Comparison of ENCODE assay signal across 11 cellular contexts in the genomic region with DNA sequence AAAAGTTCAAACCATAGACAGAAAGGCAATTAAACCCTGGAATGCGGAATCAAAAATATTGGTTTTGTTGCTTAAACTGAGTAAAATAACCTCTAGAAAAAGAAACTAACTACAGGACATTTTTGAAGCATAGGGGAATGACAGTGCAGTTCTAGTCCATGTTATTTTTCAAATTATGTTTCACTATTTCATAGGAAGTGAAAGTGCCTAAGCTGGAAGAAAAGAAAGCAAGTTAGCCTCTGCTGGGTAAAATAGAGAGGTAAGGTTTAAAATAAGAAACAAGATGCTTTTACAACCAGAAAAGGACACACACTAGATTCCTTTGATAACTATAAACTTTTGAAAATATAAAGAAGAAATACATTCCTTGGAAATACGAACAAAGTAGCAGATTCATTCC. TPM values are rescaled to one million over a fixed set of nuclear protein-coding genes. Genes with fewer than 3 reads are reported as not detected.
A peak's percentile ranks its signal among the peaks of the same experiment; 100 is the strongest.
DNase-seq lines count a peak whose midpoint lies in the region; ATAC-seq and TF ChIP-seq lines count a peak whose summit lies in the region.
"Had no signal": no experiment of that assay in that cellular context is flagged by ENCODE, and none has a peak within 500 bp of the region (broad histone marks: within the 10 kb centered on the region; RNA-seq: fewer than 3 reads in every experiment).

No MANE protein-coding gene starts in this region.

- CTCF ChIA-PET in PC-9 (lab: Charles Lee) (no interaction called here), SK-N-SH (lab: Yijun Ruan, JAX) (interaction anchor here (1.2 to 1.6 kb wide), 2 partner anchors 24 to 194 kb away, joined by 3 to 4 read pairs; no protein-coding TSS in a partner anchor)

- peak; percentile 56 to 95 for DNase-seq in NOMO-1 (lab: John Stamatoyannopoulos, UW; ENCODE audit: unreplicated experiment in 2 of 2)
- DNase-seq in colonic mucosa = no peak
- DNase-seq in PC-9 = no peak
- DNase-seq in SK-N-SH = no peak
- DNase-seq in NK-92 treated with Interleukin-12 subunit alpha and Interleukin-12 subunit beta, amount 100 ng/mL, for 24 hours (lab: John Stamatoyannopoulos, UW) = no peak
- DNase-seq in SK-N-DZ (ENCODE audit: low spot score) = no peak
- DNase-seq: effector CD4-positive, alpha-beta T cell; NCI-H524; stimulated activated CD8-positive, alpha-beta memory T cell treated with anti-CD3 and anti-CD28 coated beads, Interleukin-4, amount 100 ng/mL, for 48 hours had no signal

- peak overlapping the region; percentile 86 for H3K4me2 ChIP-seq in DOHH2 (ENCODE audit: low read length)
- no peak overlapping the region for H3K4me2 ChIP-seq in PC-9
- no peak overlapping the region for H3K4me2 ChIP-seq in SK-N-SH

- H3K4me3 ChIP-seq in DOHH2 (ENCODE audit: low read length) (peak overlapping the region; percentile 74), colonic mucosa (no peak overlapping the region), PC-9 (no peak overlapping the region), SK-N-SH (ENCODE audit: low read depth in 2 of 2, low read length in 1 of 2) (no peak overlapping the region)

- H3K9ac ChIP-seq in colonic mucosa (ENCODE audit: low read depth in 2 of 2, low read length in 2 of 2) (no peak overlapping the region), SK-N-SH (no peak overlapping the region)

- no peaks in the 10 kb centered on the region for H3K27me3 ChIP-seq in DOHH2 (ENCODE audit: control insufficient read depth, low read length)
- H3K27me3 ChIP-seq in colonic mucosa = no peaks in the 10 kb centered on the region
- no peaks in the 10 kb centered on the region for H3K27me3 ChIP-seq in PC-9 (ENCODE audit: insufficient read depth, low read depth)
- peaks cover 18% of the 10 kb centered on the region; the same call in 1 of the 2 replicates for H3K27me3 ChIP-seq in SK-N-SH (ENCODE audit: insufficient read depth)

- H3K9me2 ChIP-seq in DOHH2 (replicated peaks; ENCODE audit: control insufficient read depth, low read length) (no peaks in the 10 kb centered on the region), PC-9 (ENCODE audit: insufficient read depth) (no peaks in the 10 kb centered on the region), SK-N-SH (no peaks in the 10 kb centered on the region)

- no peak for TF ChIP-seq CTCF in DOHH2 (IDR thresholded peaks at IDR 0.05; ENCODE audit: low read depth, low read length, poor library complexity, severe bottlenecking)
- TF ChIP-seq CTCF in colonic mucosa (IDR thresholded peaks at IDR 0.05) = no peak
- no peak for TF ChIP-seq CTCF in PC-9 (conservative IDR thresholded peaks at IDR 0.05)
- TF ChIP-seq CTCF in SK-N-SH (IDR thresholded peaks at IDR 0.05) = no peak

- H4K20me1 ChIP-seq in DOHH2 (ENCODE audit: control insufficient read depth, insufficient read depth, low read depth, low read length) = no peaks in the 10 kb centered on the region
- H4K20me1 ChIP-seq in PC-9 (ENCODE audit: insufficient read depth) = no peaks in the 10 kb centered on the region
- H4K20me1 ChIP-seq in SK-N-SH (ENCODE audit: insufficient read depth) = no peaks in the 10 kb centered on the region

- TF ChIP-seq RAD21 in SK-N-SH (IDR thresholded peaks at IDR 0.05; ENCODE audit: low read length) = no peak

- no peaks in the 10 kb centered on the region for H3K9me3 ChIP-seq in DOHH2 (ENCODE audit: control insufficient read depth, insufficient read depth, low read length)
- no peaks in the 10 kb centered on the region for H3K9me3 ChIP-seq in colonic mucosa
- H3K9me3 ChIP-seq in PC-9 (ENCODE audit: insufficient read depth, low read depth) = no peaks in the 10 kb centered on the region
- no peaks in the 10 kb centered on the region for H3K9me3 ChIP-seq in SK-N-SH

- H3K36me3 ChIP-seq in DOHH2 (ENCODE audit: control insufficient read depth, low read length) (peaks cover 10% of the 10 kb centered on the region; the same call in 1 of the 2 replicates), colonic mucosa (no peaks in the 10 kb centered on the region), PC-9 (ENCODE audit: low read depth) (no peaks in the 10 kb centered on the region), SK-N-SH (replicated peaks in 1 of 2; ENCODE audit: control insufficient read depth in 1 of 2, insufficient read depth in 2 of 2, low read length in 1 of 2) (no peaks in the 10 kb centered on the region)

- H3F3A ChIP-seq in DOHH2 (ENCODE audit: control insufficient read depth, insufficient read depth) (peaks cover 36% of the 10 kb centered on the region), PC-9 (ENCODE audit: insufficient read depth, low read depth) (no peaks in the 10 kb centered on the region), SK-N-SH (replicated peaks; ENCODE audit: insufficient read depth) (no peaks in the 10 kb centered on the region)

- POLR2A ChIA-PET in PC-9 (lab: Charles Lee; ENCODE audit: unreplicated experiment) (no interaction called here), SK-N-SH (lab: Yijun Ruan, JAX) (no interaction called here)

- peak; percentile 37 for ATAC-seq in GM21447 (IDR thresholded peaks at IDR 0.05; ENCODE audit: unreplicated experiment)

- H3K4me1 ChIP-seq in DOHH2 (ENCODE audit: control insufficient read depth, low read length) = peaks cover 91% of the 10 kb centered on the region
- H3K4me1 ChIP-seq in colonic mucosa = peaks cover 2% of the 10 kb centered on the region
- H3K4me1 ChIP-seq in PC-9 (replicated peaks; ENCODE audit: insufficient read depth) = peaks cover 8% of the 10 kb centered on the region; the same call in 1 of the 2 replicates
- no peaks in the 10 kb centered on the region for H3K4me1 ChIP-seq in SK-N-SH (ENCODE audit: control insufficient read depth in 1 of 2, insufficient read depth in 2 of 2, low read depth in 1 of 2, low read length in 1 of 2)

- intact Hi-C loops in colonic mucosa (cut with DNase I) (no loop called here), PC-9 (cut with micrococcal nuclease; ENCODE audit: unreplicated experiment) (no loop called here)

- peaks cover 65% of the 10 kb centered on the region for H3K79me2 ChIP-seq in DOHH2 (ENCODE audit: control insufficient read depth, low read length)
- no peaks in the 10 kb centered on the region for H3K79me2 ChIP-seq in PC-9 (ENCODE audit: low read depth)
- H3K79me2 ChIP-seq in SK-N-SH (ENCODE audit: insufficient read depth) = no peaks in the 10 kb centered on the region

- H3K27ac ChIP-seq in DOHH2 (ENCODE audit: low read depth, low read length) = peak overlapping the region; percentile 93
- peak overlapping the region; percentile 16 for H3K27ac ChIP-seq in colonic mucosa
- no peak overlapping the region for H3K27ac ChIP-seq in PC-9
- no peak overlapping the region for H3K27ac ChIP-seq in SK-N-SH (ENCODE audit: low read depth in 2 of 2, low read length in 1 of 2)

- H2AFZ ChIP-seq in PC-9 (no peak overlapping the region), SK-N-SH (ENCODE audit: low read depth) (no peak overlapping the region)

- WGBS in SK-N-SH (ENCODE audit: low lambda C conversion rate) = 17% methylated on average over 2 of the region's 2 CpGs

- no peak for TF ChIP-seq EP300 in SK-N-SH (IDR thresholded peaks at IDR 0.05; ENCODE audit: borderline replicate concordance in 1 of 2, low read depth in 1 of 2, low read length in 1 of 2)

- BruUV-seq in PC-9 (replicated peaks; lab: Mats Ljungman, UMichigan) = no TSS peak

TF ChIP-seq in SK-N-SH, 30 proteins besides CTCF, POLR2A, EP300 and RAD21 (continues in another document):
- TF ChIP-seq, protein P1, sequence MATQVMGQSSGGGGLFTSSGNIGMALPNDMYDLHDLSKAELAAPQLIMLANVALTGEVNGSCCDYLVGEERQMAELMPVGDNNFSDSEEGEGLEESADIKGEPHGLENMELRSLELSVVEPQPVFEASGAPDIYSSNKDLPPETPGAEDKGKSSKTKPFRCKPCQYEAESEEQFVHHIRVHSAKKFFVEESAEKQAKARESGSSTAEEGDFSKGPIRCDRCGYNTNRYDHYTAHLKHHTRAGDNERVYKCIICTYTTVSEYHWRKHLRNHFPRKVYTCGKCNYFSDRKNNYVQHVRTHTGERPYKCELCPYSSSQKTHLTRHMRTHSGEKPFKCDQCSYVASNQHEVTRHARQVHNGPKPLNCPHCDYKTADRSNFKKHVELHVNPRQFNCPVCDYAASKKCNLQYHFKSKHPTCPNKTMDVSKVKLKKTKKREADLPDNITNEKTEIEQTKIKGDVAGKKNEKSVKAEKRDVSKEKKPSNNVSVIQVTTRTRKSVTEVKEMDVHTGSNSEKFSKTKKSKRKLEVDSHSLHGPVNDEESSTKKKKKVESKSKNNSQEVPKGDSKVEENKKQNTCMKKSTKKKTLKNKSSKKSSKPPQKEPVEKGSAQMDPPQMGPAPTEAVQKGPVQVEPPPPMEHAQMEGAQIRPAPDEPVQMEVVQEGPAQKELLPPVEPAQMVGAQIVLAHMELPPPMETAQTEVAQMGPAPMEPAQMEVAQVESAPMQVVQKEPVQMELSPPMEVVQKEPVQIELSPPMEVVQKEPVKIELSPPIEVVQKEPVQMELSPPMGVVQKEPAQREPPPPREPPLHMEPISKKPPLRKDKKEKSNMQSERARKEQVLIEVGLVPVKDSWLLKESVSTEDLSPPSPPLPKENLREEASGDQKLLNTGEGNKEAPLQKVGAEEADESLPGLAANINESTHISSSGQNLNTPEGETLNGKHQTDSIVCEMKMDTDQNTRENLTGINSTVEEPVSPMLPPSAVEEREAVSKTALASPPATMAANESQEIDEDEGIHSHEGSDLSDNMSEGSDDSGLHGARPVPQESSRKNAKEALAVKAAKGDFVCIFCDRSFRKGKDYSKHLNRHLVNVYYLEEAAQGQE (IDR thresholded peaks at IDR 0.05; ENCODE audit: low read depth, low read length) = no peak
- no peak for TF ChIP-seq FOSL2 (IDR thresholded peaks at IDR 0.05; ENCODE audit: borderline replicate concordance, low read depth)

RNA-seq across cellular contexts. Expression of a gene that starts 1.1 kb away (rescaled TPM):
- total RNA-seq in colonic mucosa (under 1 TPM in 1 of 2 donors, not detected in 1; 0.40 TPM), PC-9 (2021) (not detected in 2 replicates)
- not detected in 2 replicates for polyA plus RNA-seq in SK-N-SH (2012; rRNA removed)
- polyA plus RNA-seq in SK-N-SH (2012; cell fraction: cytosol; rRNA removed) = not detected in 2 replicates
- not detected in 2 replicates for polyA plus RNA-seq in SK-N-SH (2012; cell fraction: nucleus; rRNA removed)
- not detected in 2 replicates for polyA plus RNA-seq in SK-N-DZ (2014; cell fraction: cytosol; rRNA removed)
- polyA plus RNA-seq in SK-N-DZ (2014; cell fraction: nucleus; rRNA removed) = not detected in 2 replicates

RNA-seq across cellular contexts. Expression of a gene that starts 28.9 kb away (rescaled TPM):
- total RNA-seq in colonic mucosa (1 to 10 TPM; 1.4 to 3.2 TPM), PC-9 (2021) (not detected in 2 replicates)
- polyA plus RNA-seq in SK-N-SH (2012; rRNA removed) = not detected in 2 replicates
- not detected in 2 replicates for polyA plus RNA-seq in SK-N-SH (2012; cell fraction: cytosol; rRNA removed)
- not detected in 2 replicates for polyA plus RNA-seq in SK-N-SH (2012; cell fraction: nucleus; rRNA removed)
- polyA plus RNA-seq in SK-N-DZ (2014; cell fraction: cytosol; rRNA removed) = not detected in 2 replicates
- polyA plus RNA-seq in SK-N-DZ (2014; cell fraction: nucleus; rRNA removed) = not detected in 2 replicates

Comparison
In these comparisons a context has a peak if more than half of its experiments do, and no peak if none do; other contexts are left out.
1. H3K27ac ChIP-seq: peak in DOHH2 (single experiment) and colonic mucosa (single experiment); none in PC-9 (single experiment) and SK-N-SH (0 of 2).
2. DNase-seq: peak in NOMO-1 (2 of 2); none in colonic mucosa (single experiment), PC-9 (0 of 2), SK-N-SH (single experiment), NK-92 treated with Interleukin-12 subunit alpha and Interleukin-12 subunit beta, amount 100 ng/mL, for 24 hours (single experiment) and SK-N-DZ (single experiment).